In the genomic region with DNA sequence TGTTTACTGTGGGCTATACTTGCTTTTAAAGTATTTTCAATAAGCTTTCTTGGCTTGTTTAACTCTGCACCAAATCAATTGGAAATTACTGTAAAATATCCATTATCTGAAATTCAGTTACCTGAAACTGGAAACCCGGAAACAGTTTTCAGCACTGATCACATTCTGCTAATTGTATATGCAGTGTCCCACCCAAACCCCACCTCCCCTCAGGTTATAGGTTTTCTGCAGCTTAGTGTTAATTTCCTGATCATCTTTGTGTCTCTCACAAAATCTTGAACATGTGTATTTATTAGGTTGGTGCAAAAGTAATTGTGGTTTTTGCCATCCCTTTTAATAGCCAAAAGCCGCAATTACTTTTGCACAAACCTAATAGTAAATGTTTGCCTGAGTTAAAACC, we compare ENCODE assay signal across 8 cellular contexts. TPM values are rescaled to one million over a fixed set of nuclear protein-coding genes. Genes with fewer than 3 reads are reported as not detected.
DNase-seq lines count a peak whose midpoint lies in the region; ATAC-seq and TF ChIP-seq lines count a peak whose summit lies in the region.

No MANE protein-coding gene starts in this region.

- no peaks in the 10 kb centered on the region for H3K36me3 ChIP-seq in HUES64 (ENCODE audit: insufficient read depth, low read length)
- H3K36me3 ChIP-seq in naive thymus-derived CD4-positive, alpha-beta T cell (ENCODE audit: control insufficient read depth in 2 of 3, insufficient read depth in 3 of 3, low read length in 3 of 3), result no peaks in the 10 kb centered on the region

- H3K9me3 ChIP-seq in HUES64 (ENCODE audit: insufficient read depth, low read depth, low read length), result no peaks in the 10 kb centered on the region
- no peaks in the 10 kb centered on the region for H3K9me3 ChIP-seq in naive thymus-derived CD4-positive, alpha-beta T cell (ENCODE audit: control insufficient read depth in 2 of 3, low read length in 3 of 3)

- peak overlapping the region; percentile 94 for H3K4me3 Mint-ChIP-seq in chondrocyte (ENCODE audit: unreplicated experiment)
- peak overlapping the region; percentile 90 to 98 (median 95) for H3K4me3 Mint-ChIP-seq in naive thymus-derived CD4-positive, alpha-beta T cell

- TF ChIP-seq CTCF in AG09309 (IDR thresholded peaks at IDR 0.05; ENCODE audit: control insufficient read depth, insufficient read depth, low read depth, low read length, missing control alignments) (no peak), chondrocyte (IDR thresholded peaks at IDR 0.05) (no peak)

- CTCF ChIA-PET in naive thymus-derived CD4-positive, alpha-beta T cell (lab: Charles Lee), result no interaction called here

- H3K27me3 Mint-ChIP-seq in chondrocyte (ENCODE audit: low read depth), result no peaks in the 10 kb centered on the region
- peaks cover 0 to 12% (median 0%) of the 10 kb centered on the region in 5 donors for H3K27me3 Mint-ChIP-seq in naive thymus-derived CD4-positive, alpha-beta T cell

- intact Hi-C loops in naive thymus-derived CD4-positive, alpha-beta T cell (cut with micrococcal nuclease), result loop anchor here (5.0 kb wide), 3 partner anchors 36 to 814 kb away; partner anchors contain the start of genes CSNK1G3 (in 1 of the 2) and SRFBP1 (in 1 of the 2)

- H3K4me1 Mint-ChIP-seq in chondrocyte (ENCODE audit: low read depth), result peaks cover 41% of the 10 kb centered on the region
- H3K4me1 Mint-ChIP-seq in naive thymus-derived CD4-positive, alpha-beta T cell, result peaks cover 31 to 69% (median 57%) of the 10 kb centered on the region in 7 donors

- POLR2A ChIA-PET in naive thymus-derived CD4-positive, alpha-beta T cell (lab: Charles Lee), result interaction anchor here (0.8 to 2.8 kb wide), 3 partner anchors 11 to 736 kb away, joined by 3 to 10 read pairs (median 4); partner anchors contain the start of genes CSNK1G3 and SNX24

- H3K27ac Mint-ChIP-seq in chondrocyte (ENCODE audit: unreplicated experiment), result peak overlapping the region; percentile 25
- peak overlapping the region; percentile 84 to 97 (median 94) for H3K27ac Mint-ChIP-seq in naive thymus-derived CD4-positive, alpha-beta T cell

- DNase-seq in AG09309 (ENCODE audit: low read depth), result no peak
- no peak for DNase-seq in chondrocyte (ENCODE audit: low spot score)
- no peak for DNase-seq in naive thymus-derived CD4-positive, alpha-beta T cell
- DNase-seq in kidney glomerular epithelial cell (lab: John Stamatoyannopoulos, UW), result no peak
- no peak for DNase-seq in AG08395 (ENCODE audit: low spot score)
- DNase-seq in T1000 (lab: John Stamatoyannopoulos, UW), result no peak

- no peaks in the 10 kb centered on the region for H3K36me3 Mint-ChIP-seq in chondrocyte (ENCODE audit: low read depth)
- peaks cover 0 to 17% (median 9%) of the 10 kb centered on the region in 5 donors for H3K36me3 Mint-ChIP-seq in naive thymus-derived CD4-positive, alpha-beta T cell

- H3K4me3 ChIP-seq in AG09309 (ENCODE audit: control insufficient read depth, low read depth, low read length) (peak overlapping the region; percentile 94), HUES64 (ENCODE audit: low read length) (peak overlapping the region; percentile 77)
- H3K4me3 ChIP-seq in naive thymus-derived CD4-positive, alpha-beta T cell (ENCODE audit: low read length), result peak overlapping the region; percentile 79

- H3K4me1 ChIP-seq in HUES64 (ENCODE audit: insufficient read depth, low read length), result peaks cover 14% of the 10 kb centered on the region
- peaks cover 22 to 23% of the 10 kb centered on the region in 2 donors for H3K4me1 ChIP-seq in naive thymus-derived CD4-positive, alpha-beta T cell (ENCODE audit: control insufficient read depth in 2 of 2, insufficient read depth in 2 of 2, low read length in 2 of 2)

- peak overlapping the region; percentile 75 for H3K9ac ChIP-seq in HUES64 (ENCODE audit: low read depth, low read length)

- ATAC-seq in naive thymus-derived CD4-positive, alpha-beta T cell, result no peak
- ATAC-seq in GM19467 (IDR thresholded peaks at IDR 0.05; ENCODE audit: unreplicated experiment), result no peak

- peaks cover 3% of the 10 kb centered on the region; the same call in 1 of the 2 replicates for H3K27me3 ChIP-seq in HUES64 (ENCODE audit: insufficient read depth, low read length)
- no peaks in the 10 kb centered on the region for H3K27me3 ChIP-seq in naive thymus-derived CD4-positive, alpha-beta T cell (ENCODE audit: control insufficient read depth in 2 of 2, insufficient read depth in 2 of 2, low read length in 2 of 2)

- no peaks in the 10 kb centered on the region for H3K9me3 Mint-ChIP-seq in chondrocyte (ENCODE audit: low read depth)
- H3K9me3 Mint-ChIP-seq in naive thymus-derived CD4-positive, alpha-beta T cell, result peaks cover 0 to 3% (median 0%) of the 10 kb centered on the region in 11 donors

- 33% methylated on average over 1 of the region's 2 CpGs for WGBS in HUES64

- no peak overlapping the region for H3K27ac ChIP-seq in HUES64 (ENCODE audit: low read depth, low read length)
- H3K27ac ChIP-seq in naive thymus-derived CD4-positive, alpha-beta T cell (ENCODE audit: low read depth, low read length), result peak overlapping the region; percentile 86

RNA-seq across cellular contexts. Expression of gene SNX2, which starts 1.3 kb away (rescaled TPM):
- 58.8 TPM for polyA plus RNA-seq in HUES64 (2013, experiment 1 of 2)
- 67.5 TPM for polyA plus RNA-seq in HUES64 (2013, experiment 2 of 2)
- 49.1 to 53.8 TPM (median 51.0 TPM) in 3 replicates for total RNA-seq in chondrocyte
- 10 to 100 TPM; 35.7 to 79.7 (median 49.5) TPM for total RNA-seq in naive thymus-derived CD4-positive, alpha-beta T cell
- 10 to 100 TPM; 74.6 to 98.6 TPM for polyA plus RNA-seq in naive thymus-derived CD4-positive, alpha-beta T cell
